In genomic region chr2:73981081-73981968, GRCh38 we compare ENCODE assay signal across 1 cellular context.
TF ChIP-seq lines count a peak whose summit lies in the region.

No MANE protein-coding gene starts in this region.

TF ChIP-seq in HepG2, 621 proteins besides CTCF, POLR2A, EP300 and RAD21 (continues in another document):
- TF ChIP-seq XRCC5 (optimal IDR thresholded peaks at IDR 0.05; ENCODE audit: low read length) (peak; percentile 21), POLR2G (IDR thresholded peaks at IDR 0.05; ENCODE audit: low read depth, low read length) (peak; percentile 45), IKZF5 (CRISPR knock-in tag; IDR thresholded peaks at IDR 0.05) (0 out of 2 replicates have a peak, but pooled peaks have one; percentile 1), ZFP36 (IDR thresholded peaks at IDR 0.05; ENCODE audit: borderline replicate concordance, low read depth, low read length, partially characterized antibody) (no peak), ISL2 (CRISPR knock-in tag; IDR thresholded peaks at IDR 0.05) (0 out of 2 replicates have a peak, but pooled peaks have one; percentile 16), NONO (IDR thresholded peaks at IDR 0.05) (no peak), NONO (CRISPR knock-in tag; conservative IDR thresholded peaks at IDR 0.05) (0 out of 2 replicates have a peak, but pooled peaks have one; percentile 36), POLR2AphosphoS5 (IDR thresholded peaks at IDR 0.05; ENCODE audit: low read depth, low read length) (no peak), AGO1 (IDR thresholded peaks at IDR 0.05; ENCODE audit: low read depth, low read length, poor library complexity, severe bottlenecking) (peak; percentile 94), TMF1 (CRISPR knock-in tag; IDR thresholded peaks at IDR 0.05; ENCODE audit: low read depth) (no peak), PATZ1 (CRISPR knock-in tag; IDR thresholded peaks at IDR 0.05) (peak; percentile 46; the same call in 1 of the 2 replicates), HMG20B (CRISPR knock-in tag; conservative IDR thresholded peaks at IDR 0.05) (0 out of 2 replicates have a peak, but pooled peaks have one; percentile 19), ZNF761 (CRISPR knock-in tag; conservative IDR thresholded peaks at IDR 0.05) (0 out of 2 replicates have a peak, but pooled peaks have one; percentile 26), ZFP91 (CRISPR knock-in tag; IDR thresholded peaks at IDR 0.05; ENCODE audit: borderline replicate concordance) (peak; percentile 57; the same call in 1 of the 2 replicates), CCDC6 (CRISPR knock-in tag; IDR thresholded peaks at IDR 0.05) (0 out of 2 replicates have a peak, but pooled peaks have one; percentile 31), ZNF792 (CRISPR knock-in tag; IDR thresholded peaks at IDR 0.05) (no peak), ZFP90 (CRISPR knock-in tag; IDR thresholded peaks at IDR 0.05; ENCODE audit: borderline replicate concordance) (0 out of 2 replicates have a peak, but pooled peaks have one; percentile 40), CHD2 (IDR thresholded peaks at IDR 0.05; ENCODE audit: low read depth, low read length) (0 out of 2 replicates have a peak, but pooled peaks have one; percentile 15), ZNF12 (CRISPR knock-in tag; IDR thresholded peaks at IDR 0.05) (no peak), SAP130 (CRISPR knock-in tag; IDR thresholded peaks at IDR 0.05; ENCODE audit: low read depth) (peak; percentile 28; the same call in 1 of the 2 replicates), PHF8 (CRISPR knock-in tag; IDR thresholded peaks at IDR 0.05) (0 out of 2 replicates have a peak, but pooled peaks have one; percentile 29), ZNF788 (CRISPR knock-in tag; IDR thresholded peaks at IDR 0.05; ENCODE audit: borderline replicate concordance) (no peak), SOX5 (CRISPR knock-in tag; IDR thresholded peaks at IDR 0.05; ENCODE audit: borderline replicate concordance) (no peak), ZNF260 (CRISPR knock-in tag; IDR thresholded peaks at IDR 0.05; ENCODE audit: borderline replicate concordance, low read depth) (no peak), ZNF501 (CRISPR knock-in tag; IDR thresholded peaks at IDR 0.05) (0 out of 2 replicates have a peak, but pooled peaks have one; percentile 55), KDM2A (CRISPR knock-in tag; IDR thresholded peaks at IDR 0.05; ENCODE audit: borderline replicate concordance, low read depth) (peak; percentile 80), ZNF510 (CRISPR knock-in tag; IDR thresholded peaks at IDR 0.05; ENCODE audit: low read depth) (peak; percentile 59; the same call in 1 of the 2 replicates), RBM22 (optimal IDR thresholded peaks at IDR 0.05; ENCODE audit: low read length) (no peak), AKAP8 (CRISPR knock-in tag; IDR thresholded peaks at IDR 0.05) (0 out of 2 replicates have a peak, but pooled peaks have one; percentile 7), TBX2 (CRISPR knock-in tag; IDR thresholded peaks at IDR 0.05; ENCODE audit: borderline replicate concordance) (peak; percentile 24; the same call in 1 of the 2 replicates), TEAD3 (CRISPR knock-in tag; optimal IDR thresholded peaks at IDR 0.05; ENCODE audit: borderline replicate concordance) (peak; percentile 29), SMAD3 (CRISPR knock-in tag; IDR thresholded peaks at IDR 0.05) (no peak), ZFX (CRISPR knock-in tag; IDR thresholded peaks at IDR 0.05; ENCODE audit: low read depth) (no peak), ZNF10 (CRISPR knock-in tag; IDR thresholded peaks at IDR 0.05; ENCODE audit: borderline replicate concordance, low read depth) (no peak), RFXAP (CRISPR knock-in tag; IDR thresholded peaks at IDR 0.05; ENCODE audit: borderline replicate concordance) (0 out of 2 replicates have a peak, but pooled peaks have one; percentile 27), SNAPC4 (CRISPR knock-in tag; IDR thresholded peaks at IDR 0.05) (no peak), IKZF4 (CRISPR knock-in tag; IDR thresholded peaks at IDR 0.05; ENCODE audit: borderline replicate concordance, low read depth, not compliant biosample characterization) (peak; percentile 16)
- TF ChIP-seq, protein P1, sequence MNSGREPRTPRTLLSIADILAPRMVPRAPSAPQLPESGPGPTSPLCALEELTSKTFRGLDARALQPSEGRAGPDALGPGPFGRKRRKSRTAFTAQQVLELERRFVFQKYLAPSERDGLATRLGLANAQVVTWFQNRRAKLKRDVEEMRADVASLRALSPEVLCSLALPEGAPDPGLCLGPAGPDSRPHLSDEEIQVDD (CRISPR knock-in tag; IDR thresholded peaks at IDR 0.05; ENCODE audit: borderline replicate concordance), result no peak
- TF ChIP-seq, protein P2, sequence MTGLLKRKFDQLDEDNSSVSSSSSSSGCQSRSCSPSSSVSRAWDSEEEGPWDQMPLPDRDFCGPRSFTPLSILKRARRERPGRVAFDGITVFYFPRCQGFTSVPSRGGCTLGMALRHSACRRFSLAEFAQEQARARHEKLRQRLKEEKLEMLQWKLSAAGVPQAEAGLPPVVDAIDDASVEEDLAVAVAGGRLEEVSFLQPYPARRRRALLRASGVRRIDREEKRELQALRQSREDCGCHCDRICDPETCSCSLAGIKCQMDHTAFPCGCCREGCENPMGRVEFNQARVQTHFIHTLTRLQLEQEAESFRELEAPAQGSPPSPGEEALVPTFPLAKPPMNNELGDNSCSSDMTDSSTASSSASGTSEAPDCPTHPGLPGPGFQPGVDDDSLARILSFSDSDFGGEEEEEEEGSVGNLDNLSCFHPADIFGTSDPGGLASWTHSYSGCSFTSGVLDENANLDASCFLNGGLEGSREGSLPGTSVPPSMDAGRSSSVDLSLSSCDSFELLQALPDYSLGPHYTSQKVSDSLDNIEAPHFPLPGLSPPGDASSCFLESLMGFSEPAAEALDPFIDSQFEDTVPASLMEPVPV (CRISPR knock-in tag; IDR thresholded peaks at IDR 0.05), result peak; percentile 41; the same call in 1 of the 2 replicates
- TF ChIP-seq, protein P3, sequence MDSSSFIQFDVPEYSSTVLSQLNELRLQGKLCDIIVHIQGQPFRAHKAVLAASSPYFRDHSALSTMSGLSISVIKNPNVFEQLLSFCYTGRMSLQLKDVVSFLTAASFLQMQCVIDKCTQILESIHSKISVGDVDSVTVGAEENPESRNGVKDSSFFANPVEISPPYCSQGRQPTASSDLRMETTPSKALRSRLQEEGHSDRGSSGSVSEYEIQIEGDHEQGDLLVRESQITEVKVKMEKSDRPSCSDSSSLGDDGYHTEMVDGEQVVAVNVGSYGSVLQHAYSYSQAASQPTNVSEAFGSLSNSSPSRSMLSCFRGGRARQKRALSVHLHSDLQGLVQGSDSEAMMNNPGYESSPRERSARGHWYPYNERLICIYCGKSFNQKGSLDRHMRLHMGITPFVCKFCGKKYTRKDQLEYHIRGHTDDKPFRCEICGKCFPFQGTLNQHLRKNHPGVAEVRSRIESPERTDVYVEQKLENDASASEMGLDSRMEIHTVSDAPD (CRISPR knock-in tag; IDR thresholded peaks at IDR 0.05), result no peak
- TF ChIP-seq, protein P4, sequence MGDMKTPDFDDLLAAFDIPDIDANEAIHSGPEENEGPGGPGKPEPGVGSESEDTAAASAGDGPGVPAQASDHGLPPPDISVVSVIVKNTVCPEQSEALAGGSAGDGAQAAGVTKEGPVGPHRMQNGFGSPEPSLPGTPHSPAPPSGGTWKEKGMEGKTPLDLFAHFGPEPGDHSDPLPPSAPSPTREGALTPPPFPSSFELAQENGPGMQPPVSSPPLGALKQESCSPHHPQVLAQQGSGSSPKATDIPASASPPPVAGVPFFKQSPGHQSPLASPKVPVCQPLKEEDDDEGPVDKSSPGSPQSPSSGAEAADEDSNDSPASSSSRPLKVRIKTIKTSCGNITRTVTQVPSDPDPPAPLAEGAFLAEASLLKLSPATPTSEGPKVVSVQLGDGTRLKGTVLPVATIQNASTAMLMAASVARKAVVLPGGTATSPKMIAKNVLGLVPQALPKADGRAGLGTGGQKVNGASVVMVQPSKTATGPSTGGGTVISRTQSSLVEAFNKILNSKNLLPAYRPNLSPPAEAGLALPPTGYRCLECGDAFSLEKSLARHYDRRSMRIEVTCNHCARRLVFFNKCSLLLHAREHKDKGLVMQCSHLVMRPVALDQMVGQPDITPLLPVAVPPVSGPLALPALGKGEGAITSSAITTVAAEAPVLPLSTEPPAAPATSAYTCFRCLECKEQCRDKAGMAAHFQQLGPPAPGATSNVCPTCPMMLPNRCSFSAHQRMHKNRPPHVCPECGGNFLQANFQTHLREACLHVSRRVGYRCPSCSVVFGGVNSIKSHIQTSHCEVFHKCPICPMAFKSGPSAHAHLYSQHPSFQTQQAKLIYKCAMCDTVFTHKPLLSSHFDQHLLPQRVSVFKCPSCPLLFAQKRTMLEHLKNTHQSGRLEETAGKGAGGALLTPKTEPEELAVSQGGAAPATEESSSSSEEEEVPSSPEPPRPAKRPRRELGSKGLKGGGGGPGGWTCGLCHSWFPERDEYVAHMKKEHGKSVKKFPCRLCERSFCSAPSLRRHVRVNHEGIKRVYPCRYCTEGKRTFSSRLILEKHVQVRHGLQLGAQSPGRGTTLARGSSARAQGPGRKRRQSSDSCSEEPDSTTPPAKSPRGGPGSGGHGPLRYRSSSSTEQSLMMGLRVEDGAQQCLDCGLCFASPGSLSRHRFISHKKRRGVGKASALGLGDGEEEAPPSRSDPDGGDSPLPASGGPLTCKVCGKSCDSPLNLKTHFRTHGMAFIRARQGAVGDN (CRISPR knock-in tag; IDR thresholded peaks at IDR 0.05), result peak; percentile 49; the same call in 1 of the 2 replicates
- TF ChIP-seq, protein P5, sequence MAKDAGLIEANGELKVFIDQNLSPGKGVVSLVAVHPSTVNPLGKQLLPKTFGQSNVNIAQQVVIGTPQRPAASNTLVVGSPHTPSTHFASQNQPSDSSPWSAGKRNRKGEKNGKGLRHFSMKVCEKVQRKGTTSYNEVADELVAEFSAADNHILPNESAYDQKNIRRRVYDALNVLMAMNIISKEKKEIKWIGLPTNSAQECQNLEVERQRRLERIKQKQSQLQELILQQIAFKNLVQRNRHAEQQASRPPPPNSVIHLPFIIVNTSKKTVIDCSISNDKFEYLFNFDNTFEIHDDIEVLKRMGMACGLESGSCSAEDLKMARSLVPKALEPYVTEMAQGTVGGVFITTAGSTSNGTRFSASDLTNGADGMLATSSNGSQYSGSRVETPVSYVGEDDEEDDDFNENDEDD (CRISPR knock-in tag; IDR thresholded peaks at IDR 0.05; ENCODE audit: borderline replicate concordance), result 0 out of 2 replicates have a peak, but pooled peaks have one; percentile 1
